Comparison of ENCODE assay signal across 29 cellular contexts in genomic region chr20:47227576-47227975, GRCh38.
"Had no signal": no experiment of that assay in that cellular context is flagged by ENCODE, and none has a peak within 500 bp of the region (broad histone marks: within the 10 kb centered on the region; RNA-seq: fewer than 3 reads in every experiment).

No MANE protein-coding gene starts in this region.

- H3K4me1 ChIP-seq: body of pancreas, colonic mucosa, esophagus squamous epithelium had no signal

- H3K27ac ChIP-seq: adrenal gland, body of pancreas, colonic mucosa, epithelial cell of prostate, esophagus squamous epithelium, gastroesophageal sphincter, WERI-Rb-1 had no signal

- H3K4me1 Mint-ChIP-seq: activated B cell treated with CpG ODN at 0.5 μM for 24 hours had no signal

- ATAC-seq: activated CD4-positive, CD25-positive, alpha-beta regulatory T cell treated with anti-CD3 and anti-CD28 coated beads, Interleukin-2, amount 50 U/mL, for 24 hours; activated CD8-positive, alpha-beta T cell treated with anti-CD3 and anti-CD28 coated beads for 36 hours; activated naive CD4-positive, alpha-beta T cell treated with anti-CD3 and anti-CD28 coated beads, Interleukin-2, amount 50 U/mL, for 72 hours; activated T-cell treated with anti-CD3 and anti-CD28 coated beads, Interleukin-2, amount 50 U/mL, for 72 hours; body of pancreas; gastroesophageal sphincter; heart right ventricle had no signal

- H3K27me3 ChIP-seq: adrenal gland, body of pancreas, colonic mucosa, esophagus squamous epithelium, gastroesophageal sphincter, heart right ventricle had no signal

- H3K4me3 ChIP-seq: adrenal gland, body of pancreas, colonic mucosa, esophagus squamous epithelium, gastroesophageal sphincter, heart right ventricle had no signal

- DNase-seq: activated B cell treated with CpG ODN at 0.5 μM for 24 hours; activated CD4-positive, alpha-beta T cell treated with anti-CD3 and anti-CD28 coated beads for 48 hours; activated CD4-positive, alpha-beta T cell treated with anti-CD3 and anti-CD28 coated beads, Interleukin-2, amount 50 U/mL, for 1 hour; activated CD4-positive, alpha-beta T cell treated with anti-CD3 and anti-CD28 coated beads, Interleukin-2, amount 50 U/mL, for 48 hours; activated CD8-positive, alpha-beta memory T cell treated with anti-CD3 and anti-CD28 coated beads for 24 hours; activated CD8-positive, alpha-beta T cell treated with anti-CD3 and anti-CD28 coated beads for 36 hours; activated gamma-delta T cell; activated naive CD4-positive, alpha-beta T cell; activated naive CD4-positive, alpha-beta T cell treated with anti-CD3 and anti-CD28 coated beads, Interleukin-2, amount 10 ng/mL, durations not matched to agents 7 days and 5 days; activated T-cell treated with anti-CD3 and anti-CD28 coated beads, Interleukin-2, amount 50 U/mL, for 72 hours; adrenal gland; amygdala; aorta; body of pancreas; caudate nucleus; cerebellar nuclear complex; colonic mucosa; effector CD8-positive, alpha-beta T cell; esophagus squamous epithelium; foreskin melanocyte; heart right ventricle; T-helper 2 cell; WERI-Rb-1 had no signal

- H3K9me3 Mint-ChIP-seq: activated B cell treated with CpG ODN at 0.5 μM for 24 hours; activated CD8-positive, alpha-beta T cell treated with anti-CD3 and anti-CD28 coated beads for 36 hours; activated naive CD4-positive, alpha-beta T cell treated with anti-CD3 and anti-CD28 coated beads, Interleukin-2, amount 10 ng/mL, durations not matched to agents 7 days and 5 days; activated naive CD4-positive, alpha-beta T cell treated with anti-CD3 and anti-CD28 coated beads, Interleukin-2, amount 50 U/mL, for 72 hours; activated T-cell treated with anti-CD3 and anti-CD28 coated beads, Interleukin-2, amount 50 U/mL, for 72 hours had no signal

- H3K27ac Mint-ChIP-seq: activated B cell treated with CpG ODN at 0.5 μM for 24 hours; activated CD8-positive, alpha-beta T cell treated with anti-CD3 and anti-CD28 coated beads for 36 hours; activated naive CD4-positive, alpha-beta T cell treated with anti-CD3 and anti-CD28 coated beads, Interleukin-2, amount 10 ng/mL, durations not matched to agents 7 days and 5 days; activated T-cell treated with anti-CD3 and anti-CD28 coated beads, Interleukin-2, amount 50 U/mL, for 72 hours had no signal

- H3K27me3 Mint-ChIP-seq: activated B cell treated with CpG ODN at 0.5 μM for 24 hours; activated CD8-positive, alpha-beta T cell treated with anti-CD3 and anti-CD28 coated beads for 36 hours; activated naive CD4-positive, alpha-beta T cell treated with anti-CD3 and anti-CD28 coated beads, Interleukin-2, amount 10 ng/mL, durations not matched to agents 7 days and 5 days had no signal

- H3K9me3 ChIP-seq: adrenal gland, body of pancreas, colonic mucosa, esophagus squamous epithelium, gastroesophageal sphincter, heart right ventricle had no signal

- H3K4me3 Mint-ChIP-seq: activated B cell treated with CpG ODN at 0.5 μM for 24 hours; activated CD8-positive, alpha-beta T cell treated with anti-CD3 and anti-CD28 coated beads for 36 hours; activated naive CD4-positive, alpha-beta T cell treated with anti-CD3 and anti-CD28 coated beads, Interleukin-2, amount 10 ng/mL, durations not matched to agents 7 days and 5 days; activated T-cell treated with anti-CD3 and anti-CD28 coated beads, Interleukin-2, amount 50 U/mL, for 72 hours had no signal

- FAIRE-seq: endometrium, endothelial cell of umbilical vein had no signal
